Comparison of ENCODE assay signal across 23 cellular contexts in the genomic region with DNA sequence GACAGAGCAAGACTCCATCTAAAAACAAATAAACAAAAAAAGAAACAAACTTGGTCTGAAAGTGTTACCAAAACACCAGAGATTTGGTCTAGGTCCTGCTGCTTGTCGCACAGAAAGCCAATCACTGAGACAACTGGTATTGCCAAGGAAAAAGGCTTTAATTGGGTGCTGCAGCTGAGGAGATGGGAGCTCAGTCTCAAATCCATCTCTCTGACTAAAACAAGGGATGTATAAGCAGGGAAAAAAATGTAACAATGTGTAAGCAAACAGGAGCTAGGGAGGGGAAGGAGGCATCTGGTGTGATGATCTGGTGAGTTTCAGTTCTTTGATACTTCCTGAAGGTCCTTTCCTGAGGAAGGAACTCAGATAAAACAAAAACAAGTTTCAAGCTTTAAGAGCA.
"Had no signal": no experiment of that assay in that cellular context is flagged by ENCODE, and none has a peak within 500 bp of the region (broad histone marks: within the 10 kb centered on the region; RNA-seq: fewer than 3 reads in every experiment).

No MANE protein-coding gene starts in this region.

- H3K9me3 ChIP-seq: MG63 had no signal

- H3K4me1 ChIP-seq: SJSA1 had no signal

- H3K27me3 ChIP-seq: MG63, SJSA1 had no signal

- H3K36me3 ChIP-seq: MG63, SJSA1 had no signal

- H3K4me3 ChIP-seq: MG63, SJSA1, SK-N-MC had no signal

- H3K27ac ChIP-seq: HL-60, RWPE1, SJSA1, SK-N-MC had no signal

- FAIRE-seq: HTR-8/SVneo had no signal

- ATAC-seq: Panc1, PC-3 had no signal

- DNase-seq: Karpas-422, KG1, MG63, NCI-H1092 treated with DMSO at 0.1 percent for 48 hours, NCI-H1436, NCI-H187, NCI-H2029, NCI-H2081 treated with DMSO at 0.1 percent for 48 hours, NCI-H2171, NCI-H226, NCI-H446, NCI-H510A, NCI-H524 treated with DMSO at 0.1 percent for 48 hours, NCI-H69, NCI-H774, PC-3, SHP77 treated with DMSO at 0.1 percent for 48 hours had no signal
